23 cellular contexts compared by ENCODE assay signal in the genomic region with DNA sequence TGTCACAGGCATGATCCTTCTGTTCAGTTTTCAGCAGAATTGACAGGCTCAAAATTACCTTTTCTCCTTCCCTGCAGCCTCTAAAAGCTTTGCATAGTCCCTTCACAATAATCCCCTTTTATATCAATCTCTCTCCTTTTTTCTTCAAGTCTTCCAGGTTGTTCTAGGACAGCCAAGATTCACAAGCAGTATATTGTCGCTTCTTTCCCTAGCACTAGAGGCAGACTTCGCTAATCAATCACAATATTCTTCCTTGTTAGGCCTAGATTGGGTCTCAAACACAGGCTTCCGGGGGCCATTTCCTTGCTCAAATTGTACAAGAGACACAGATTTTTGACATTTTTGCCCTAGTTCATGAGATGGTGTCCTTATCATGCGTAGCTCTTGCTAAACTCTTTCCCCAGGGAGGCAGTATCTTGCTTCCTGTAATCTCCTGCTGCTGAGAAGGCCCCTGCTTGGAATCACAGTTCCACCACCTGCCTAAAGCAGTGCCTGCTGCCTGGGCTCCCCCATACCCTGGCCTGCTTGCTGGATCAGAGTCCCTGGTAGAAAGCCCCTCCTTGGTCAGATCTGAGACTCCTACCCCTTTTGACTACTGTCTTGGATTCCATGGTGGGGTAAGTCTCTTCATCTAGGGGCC. TPM values are rescaled to one million over a fixed set of nuclear protein-coding genes. Genes with fewer than 3 reads are reported as not detected.
"Had no signal": no experiment of that assay in that cellular context is flagged by ENCODE, and none has a peak within 500 bp of the region (broad histone marks: within the 10 kb centered on the region; RNA-seq: fewer than 3 reads in every experiment).

No MANE protein-coding gene starts in this region.

- H3K4me3 ChIP-seq: dorsolateral prefrontal cortex, hepatocyte, left lung, tibial artery had no signal

- H3K9me3 ChIP-seq: left lung, tibial artery had no signal

- H2AFZ ChIP-seq: hepatocyte had no signal

- H3K27me3 ChIP-seq: foreskin keratinocyte, hepatocyte, left lung, tibial artery had no signal

- H3K36me3 Mint-ChIP-seq: activated CD8-positive, alpha-beta memory T cell treated with anti-CD3 and anti-CD28 coated beads, Interleukin-2, amount 10 ng/mL, durations not matched to agents 7 days and 5 days; activated naive CD8-positive, alpha-beta T cell; memory B cell; naive thymus-derived CD4-positive, alpha-beta T cell had no signal

- H3K4me1 Mint-ChIP-seq: activated CD4-positive, alpha-beta memory T cell treated with anti-CD3 and anti-CD28 coated beads, Interleukin-2, amount 10 ng/mL, durations not matched to agents 7 days and 5 days; activated CD8-positive, alpha-beta memory T cell treated with anti-CD3 and anti-CD28 coated beads, Interleukin-2, amount 10 ng/mL, durations not matched to agents 7 days and 5 days; memory B cell; naive thymus-derived CD4-positive, alpha-beta T cell had no signal

- H3K4me2 ChIP-seq: hepatocyte had no signal

- H3K4me3 Mint-ChIP-seq: activated CD4-positive, alpha-beta memory T cell treated with anti-CD3 and anti-CD28 coated beads, Interleukin-2, amount 10 ng/mL, durations not matched to agents 7 days and 5 days; activated CD8-positive, alpha-beta memory T cell treated with anti-CD3 and anti-CD28 coated beads, Interleukin-2, amount 10 ng/mL, durations not matched to agents 7 days and 5 days; activated naive CD8-positive, alpha-beta T cell; memory B cell; naive thymus-derived CD4-positive, alpha-beta T cell had no signal

- DNase-seq: activated CD4-positive, alpha-beta memory T cell treated with anti-CD3 and anti-CD28 coated beads, Interleukin-2, amount 10 ng/mL, durations not matched to agents 7 days and 5 days; activated CD4-positive, alpha-beta T cell treated with anti-CD3 and anti-CD28 coated beads for 4 hours; activated CD8-positive, alpha-beta memory T cell treated with anti-CD3 and anti-CD28 coated beads, Interleukin-2, amount 10 ng/mL, durations not matched to agents 7 days and 5 days; amniotic stem cell; dorsolateral prefrontal cortex; foreskin keratinocyte; kidney; left lung; naive thymus-derived CD4-positive, alpha-beta T cell; posterior cingulate gyrus; stimulated activated CD4-positive, alpha-beta T cell treated with anti-CD3 and anti-CD28 coated beads, Interleukin-12 subunit alpha, Interleukin-12 subunit beta, amount 100 ng/mL, for 4 hours; stimulated activated CD4-positive, alpha-beta T cell treated with anti-CD3 and anti-CD28 coated beads, Interleukin-1b, Interleukin-23, amount 100 ng/mL, for 48 hours; stimulated activated naive CD8-positive, alpha-beta T cell treated with anti-CD3 and anti-CD28 coated beads, Interleukin-15, Interleukin-2, amounts not matched to agents 100 U/mL and 50 U/mL, for 24 hours; substantia nigra; T-helper 2 cell; tibial artery had no signal

- H3K27ac ChIP-seq: dorsolateral prefrontal cortex, epithelial cell of prostate, foreskin keratinocyte, hepatocyte, left lung, tibial artery had no signal

- H3K79me2 ChIP-seq: hepatocyte had no signal

- ATAC-seq: activated CD8-positive, alpha-beta memory T cell treated with anti-CD3 and anti-CD28 coated beads, Interleukin-2, amount 10 ng/mL, durations not matched to agents 7 days and 5 days; foreskin keratinocyte; left lung; naive thymus-derived CD4-positive, alpha-beta T cell; stimulated activated naive CD8-positive, alpha-beta T cell treated with anti-CD3 and anti-CD28 coated beads, Interleukin-15, Interleukin-2, amounts not matched to agents 100 U/mL and 50 U/mL, for 24 hours had no signal

- H3K4me1 ChIP-seq: foreskin keratinocyte, left lung had no signal

- H3K9me3 Mint-ChIP-seq: activated CD4-positive, alpha-beta memory T cell treated with anti-CD3 and anti-CD28 coated beads, Interleukin-2, amount 10 ng/mL, durations not matched to agents 7 days and 5 days had no signal

- H3K27ac Mint-ChIP-seq: activated CD4-positive, alpha-beta memory T cell treated with anti-CD3 and anti-CD28 coated beads, Interleukin-2, amount 10 ng/mL, durations not matched to agents 7 days and 5 days; activated CD8-positive, alpha-beta memory T cell treated with anti-CD3 and anti-CD28 coated beads, Interleukin-2, amount 10 ng/mL, durations not matched to agents 7 days and 5 days; activated naive CD8-positive, alpha-beta T cell; memory B cell; naive thymus-derived CD4-positive, alpha-beta T cell had no signal

- H3K36me3 ChIP-seq: left lung, tibial artery had no signal

RNA-seq across cellular contexts. Expression of gene DMP1, which starts 57.3 kb away (rescaled TPM):
- total RNA-seq: activated CD4-positive, alpha-beta memory T cell treated with anti-CD3 and anti-CD28 coated beads, Interleukin-2, amount 10 ng/mL, durations not matched to agents 7 days and 5 days; activated CD8-positive, alpha-beta memory T cell treated with anti-CD3 and anti-CD28 coated beads, Interleukin-2, amount 10 ng/mL, durations not matched to agents 7 days and 5 days; foreskin keratinocyte; hepatocyte; kidney; left lung; mucosa of gallbladder; naive thymus-derived CD4-positive, alpha-beta T cell; renal cortical epithelial cell; urinary bladder had no signal
- polyA plus RNA-seq: foreskin keratinocyte; hepatocyte; naive thymus-derived CD4-positive, alpha-beta T cell; urinary bladder had no signal
